Comparison of ENCODE assay signal across 8 cellular contexts in genomic region chr19:57599761-57600383, GRCh38. TPM values are rescaled to one million over a fixed set of nuclear protein-coding genes. Genes with fewer than 3 reads are reported as not detected.
DNase-seq lines count a peak whose midpoint lies in the region; ATAC-seq, FAIRE-seq and TF ChIP-seq lines count a peak whose summit lies in the region.

Gene ZNF530, plus strand, starts transcription at chr19:57599885. Its CDS starts 4,461 bp downstream, at chr19:57604346.

- no peak within 1 kb of the TSS for H3K27ac Mint-ChIP-seq in WTC11

- H3K36me3 Mint-ChIP-seq in WTC11, result peaks cover 11% of the 10 kb centered on the region

- peaks cover 11% of the 10 kb centered on the region for H3K9me3 Mint-ChIP-seq in WTC11

- DNase-seq in NCI-H2171 treated with DMSO at 0.1 percent for 48 hours (lab: John Stamatoyannopoulos, UW) (peak; percentile 81), WTC11 (ENCODE audit: low spot score) (peak; percentile 91), caudate nucleus (lab: John Stamatoyannopoulos, UW) (peak in 60 of 61 donors; percentile 30 to 96 (median 85)), inferior parietal cortex (ENCODE audit: extremely low spot score) (peak; percentile 98), smooth muscle cell of the brain vasculature (ENCODE audit: low read depth, low spot score) (peak; percentile 74)

- CTCF ChIA-PET in WTC11 (lab: Charles Lee), result interaction anchor here (1.0 to 1.4 kb wide), 4 partner anchors 14 to 82 kb away, joined by 3 to 4 read pairs (median 4); partner anchors contain the start of genes ZNF134 and ZNF551

- POLR2A ChIA-PET in WTC11 (lab: Charles Lee), result interaction anchor here (1.2 kb wide), 1 partner anchor 17 kb away, joined by 3 read pairs; no protein-coding TSS in a partner anchor

- TF ChIP-seq CTCF in WTC11 (IDR thresholded peaks at IDR 0.05), result no peak

- no peak within 1 kb of the TSS for H3K27ac ChIP-seq in caudate nucleus (ENCODE audit: low read depth, low read length)

- peak; percentile 84 for FAIRE-seq in A204.1 (lab: Jason Lieb, UNC)

- peaks cover 9% of the 10 kb centered on the region for H3K4me1 Mint-ChIP-seq in WTC11

- peak within 1 kb of the TSS; percentile 81 for H3K4me3 Mint-ChIP-seq in WTC11

- ATAC-seq in GM18858 (IDR thresholded peaks at IDR 0.05; ENCODE audit: unreplicated experiment) (peak; percentile 73), HG03097 (IDR thresholded peaks at IDR 0.05; ENCODE audit: low FRiP score, unreplicated experiment) (peak; percentile 88), WTC11 (peak; percentile 100)

- peaks cover 7% of the 10 kb centered on the region for H3K27me3 Mint-ChIP-seq in WTC11 (ENCODE audit: low read depth)

TF ChIP-seq in WTC11, 78 proteins besides CTCF, POLR2A, EP300 and RAD21 (continues in another document):
- TF ChIP-seq GABPB1 (CRISPR knock-in tag; IDR thresholded peaks at IDR 0.05), result peak; percentile 72
- peak; percentile 56; the same call in 1 of the 2 replicates for TF ChIP-seq CREM (CRISPR knock-in tag; IDR thresholded peaks at IDR 0.05)
- no peak for TF ChIP-seq IRF2 (CRISPR knock-in tag; IDR thresholded peaks at IDR 0.05; ENCODE audit: borderline replicate concordance, low read depth)
- TF ChIP-seq ETV6 (CRISPR knock-in tag; IDR thresholded peaks at IDR 0.05), result 0 out of 2 replicates have a peak, but pooled peaks have one; percentile 62
- no peak for TF ChIP-seq ERG (CRISPR knock-in tag; IDR thresholded peaks at IDR 0.05)
- TF ChIP-seq FOXK1 (CRISPR knock-in tag; IDR thresholded peaks at IDR 0.05), result no peak; the same call in 1 of the 2 replicates
- no peak for TF ChIP-seq ZNF317 (CRISPR knock-in tag; IDR thresholded peaks at IDR 0.05; ENCODE audit: borderline replicate concordance, low read depth)
- TF ChIP-seq FOXP4 (CRISPR knock-in tag; IDR thresholded peaks at IDR 0.05), result no peak
- no peak for TF ChIP-seq USF1 (CRISPR knock-in tag; IDR thresholded peaks at IDR 0.05)
- TF ChIP-seq E2F5 (CRISPR knock-in tag; IDR thresholded peaks at IDR 0.05), result peak; percentile 72; the same call in 1 of the 2 replicates
- 0 out of 2 replicates have a peak, but pooled peaks have one; percentile 19 for TF ChIP-seq MYBL2 (CRISPR knock-in tag; IDR thresholded peaks at IDR 0.05)
- TF ChIP-seq ZSCAN18 (CRISPR knock-in tag; IDR thresholded peaks at IDR 0.05), result no peak
- TF ChIP-seq ZNF138 (CRISPR knock-in tag; conservative IDR thresholded peaks at IDR 0.05), result no peak
- TF ChIP-seq SP1 (CRISPR knock-in tag; conservative IDR thresholded peaks at IDR 0.05), result peak; percentile 75
- TF ChIP-seq STAT6 (CRISPR knock-in tag; conservative IDR thresholded peaks at IDR 0.05; ENCODE audit: low read depth), result no peak
- no peak for TF ChIP-seq ZBTB21 (CRISPR knock-in tag; IDR thresholded peaks at IDR 0.05; ENCODE audit: borderline replicate concordance)
- TF ChIP-seq E2F4 (CRISPR knock-in tag; IDR thresholded peaks at IDR 0.05; ENCODE audit: borderline replicate concordance, low read depth), result no peak
- peak; percentile 28; the same call in 1 of the 2 replicates for TF ChIP-seq NFE2L1 (CRISPR knock-in tag; IDR thresholded peaks at IDR 0.05)
- TF ChIP-seq NFYB (CRISPR knock-in tag; conservative IDR thresholded peaks at IDR 0.05; ENCODE audit: low read depth), result peak; percentile 87
- no peak for TF ChIP-seq ZNF423 (CRISPR knock-in tag; IDR thresholded peaks at IDR 0.05)
- peak; percentile 21; the same call in 1 of the 2 replicates for TF ChIP-seq E2F1 (CRISPR knock-in tag; IDR thresholded peaks at IDR 0.05)
- no peak for TF ChIP-seq EMX1 (CRISPR knock-in tag; IDR thresholded peaks at IDR 0.05)

RNA-seq across cellular contexts. Expression of gene ZNF530, which starts in this region (rescaled TPM):
- total RNA-seq in WTC11 (2021), result 10.4 to 12.0 TPM (median 11.2 TPM) in 3 replicates
